8 cellular contexts compared by ENCODE assay signal in the genomic region with DNA sequence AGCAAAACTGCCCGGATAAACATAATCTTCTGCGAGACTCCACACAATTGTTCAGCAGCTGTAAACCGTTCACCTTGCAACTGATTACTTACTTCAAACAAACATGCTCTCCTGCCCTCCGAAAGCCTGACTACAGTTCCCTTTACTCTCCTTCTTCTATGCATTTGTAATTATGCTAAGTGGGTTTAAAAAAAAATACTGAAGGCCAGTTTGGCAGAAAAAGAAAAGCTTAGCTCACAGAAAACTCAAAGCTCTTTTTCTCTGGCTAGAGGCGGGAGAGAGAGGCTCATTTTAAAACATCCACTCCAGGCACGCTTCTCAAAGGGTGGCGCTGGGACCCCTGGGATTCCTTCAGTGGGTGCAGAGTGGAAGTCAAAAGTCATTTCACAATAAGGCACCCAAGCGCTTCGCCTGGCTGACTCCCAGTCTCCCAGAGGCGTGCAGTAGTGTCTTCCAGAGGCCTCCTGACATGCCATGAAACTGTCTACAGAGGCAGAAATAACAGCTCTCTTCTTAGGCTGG. TPM values are rescaled to one million over a fixed set of nuclear protein-coding genes. Genes with fewer than 3 reads are reported as not detected.
DNase-seq lines count a peak whose midpoint lies in the region; FAIRE-seq and TF ChIP-seq lines count a peak whose summit lies in the region.

No MANE protein-coding gene starts in this region.

- H3K4me3 ChIP-seq in cardiac muscle cell = peak overlapping the region; percentile 58
- H3K4me3 ChIP-seq in rectal smooth muscle tissue (ENCODE audit: low read length) = peak overlapping the region; percentile 60

- no peak for TF ChIP-seq CTCF in cardiac muscle cell (IDR thresholded peaks at IDR 0.05; ENCODE audit: low read depth, low read length)

- FAIRE-seq in GM12892 (lab: Jason Lieb, UNC) (peak; percentile 89), urothelium cell line (lab: Jason Lieb, UNC) (no peak)

- H3K27ac ChIP-seq in cardiac muscle cell (peak overlapping the region; percentile 89), rectal smooth muscle tissue (ENCODE audit: low read depth, low read length) (peak overlapping the region; percentile 53)

- H3K4me1 ChIP-seq in cardiac muscle cell (ENCODE audit: low read depth) = peaks cover 18% of the 10 kb centered on the region
- H3K4me1 ChIP-seq in rectal smooth muscle tissue (ENCODE audit: control insufficient read depth, insufficient read depth, low read length) = peaks cover 13% of the 10 kb centered on the region

- H3K36me3 Mint-ChIP-seq in activated T-helper 1 cell treated with anti-CD3 and anti-CD28 coated beads, Interleukin-12 subunit alpha, Interleukin-12 subunit beta, Interleukin-2, Interleukin-4 antibody, amounts not matched to agents 30 ng/mL and 10 ng/mL and 1 ng/mL, durations not matched to agents 14 hours and 24 hours and 36 hours (ENCODE audit: low read depth) = peaks cover 9% of the 10 kb centered on the region

- peak overlapping the region; percentile 88 for H3K4me3 Mint-ChIP-seq in activated T-helper 1 cell treated with anti-CD3 and anti-CD28 coated beads, Interleukin-12 subunit alpha, Interleukin-12 subunit beta, Interleukin-2, Interleukin-4 antibody, amounts not matched to agents 30 ng/mL and 10 ng/mL and 1 ng/mL, durations not matched to agents 14 hours and 24 hours and 36 hours

- H3K9me3 Mint-ChIP-seq in activated T-helper 1 cell treated with anti-CD3 and anti-CD28 coated beads, Interleukin-12 subunit alpha, Interleukin-12 subunit beta, Interleukin-2, Interleukin-4 antibody, amounts not matched to agents 30 ng/mL and 10 ng/mL and 1 ng/mL, durations not matched to agents 14 hours and 24 hours and 36 hours = no peaks in the 10 kb centered on the region

- no peak for DNase-seq in GM12892 (ENCODE audit: insufficient read length)
- no peak for DNase-seq in activated T-helper 1 cell treated with anti-CD3 and anti-CD28 coated beads, Interleukin-12 subunit alpha, Interleukin-12 subunit beta, Interleukin-2, Interleukin-4 antibody, amounts not matched to agents 30 ng/mL and 10 ng/mL and 1 ng/mL, durations not matched to agents 14 hours and 24 hours and 36 hours (ENCODE audit: low spot score)
- peak; percentile 17 to 40 for DNase-seq in cardiac muscle cell (ENCODE audit: low read depth in 1 of 2, low spot score in 1 of 2)
- DNase-seq in NCI-H1930 (lab: John Stamatoyannopoulos, UW) = no peak
- no peak for DNase-seq in NCI-H187 (lab: John Stamatoyannopoulos, UW)
- no peak for DNase-seq in urothelium cell line (ENCODE audit: low spot score)
- DNase-seq in NCI-H1105 treated with DMSO at 0.1 percent for 48 hours (lab: John Stamatoyannopoulos, UW) = no peak

- peaks cover 27% of the 10 kb centered on the region for H3K4me1 Mint-ChIP-seq in activated T-helper 1 cell treated with anti-CD3 and anti-CD28 coated beads, Interleukin-12 subunit alpha, Interleukin-12 subunit beta, Interleukin-2, Interleukin-4 antibody, amounts not matched to agents 30 ng/mL and 10 ng/mL and 1 ng/mL, durations not matched to agents 14 hours and 24 hours and 36 hours (ENCODE audit: low read depth)

- H3K36me3 ChIP-seq in cardiac muscle cell = no peaks in the 10 kb centered on the region
- H3K36me3 ChIP-seq in rectal smooth muscle tissue (ENCODE audit: control insufficient read depth, insufficient read depth, low read length) = no peaks in the 10 kb centered on the region

- no peaks in the 10 kb centered on the region for H3K27me3 Mint-ChIP-seq in activated T-helper 1 cell treated with anti-CD3 and anti-CD28 coated beads, Interleukin-12 subunit alpha, Interleukin-12 subunit beta, Interleukin-2, Interleukin-4 antibody, amounts not matched to agents 30 ng/mL and 10 ng/mL and 1 ng/mL, durations not matched to agents 14 hours and 24 hours and 36 hours (ENCODE audit: insufficient read depth)

- no peaks in the 10 kb centered on the region for H3K9me3 ChIP-seq in cardiac muscle cell (ENCODE audit: low read depth)

- peak overlapping the region; percentile 1 for H3K9ac ChIP-seq in rectal smooth muscle tissue (ENCODE audit: low read length)

- H3K27me3 ChIP-seq in cardiac muscle cell (no peaks in the 10 kb centered on the region), rectal smooth muscle tissue (ENCODE audit: control insufficient read depth, insufficient read depth, low read length) (no peaks in the 10 kb centered on the region)

- intact Hi-C loops in activated T-helper 1 cell treated with anti-CD3 and anti-CD28 coated beads, Interleukin-12 subunit alpha, Interleukin-12 subunit beta, Interleukin-2, Interleukin-4 antibody, amounts not matched to agents 30 ng/mL and 10 ng/mL and 1 ng/mL, durations not matched to agents 14 hours and 24 hours and 36 hours (cut with micrococcal nuclease) = no loop called here

- peak overlapping the region; percentile 82 for H3K27ac Mint-ChIP-seq in activated T-helper 1 cell treated with anti-CD3 and anti-CD28 coated beads, Interleukin-12 subunit alpha, Interleukin-12 subunit beta, Interleukin-2, Interleukin-4 antibody, amounts not matched to agents 30 ng/mL and 10 ng/mL and 1 ng/mL, durations not matched to agents 14 hours and 24 hours and 36 hours

- TF ChIP-seq POLR2A in GM12892 (IDR thresholded peaks at IDR 0.05; ENCODE audit: low read depth, low read length) = no peak

RNA-seq across cellular contexts. Expression of gene DHRSX, which starts 1.9 kb away (rescaled TPM):
- polyA plus RNA-seq in GM12892 (2012; ENCODE audit: missing spikeins) = 16.3 TPM
- 26.3 and 27.4 TPM in 2 replicates for total RNA-seq in activated T-helper 1 cell treated with anti-CD3 and anti-CD28 coated beads, Interleukin-12 subunit alpha, Interleukin-12 subunit beta, Interleukin-2, Interleukin-4 antibody, amounts not matched to agents 30 ng/mL and 10 ng/mL and 1 ng/mL, durations not matched to agents 14 hours and 24 hours and 36 hours
- 13.0 and 20.4 TPM in 2 replicates for total RNA-seq in cardiac muscle cell
- 33.4 and 52.1 TPM in 2 replicates for polyA plus RNA-seq in cardiac muscle cell

RNA-seq across cellular contexts. Expression of gene ZBED1, which starts 1.9 kb away (rescaled TPM):
- 21.2 TPM for polyA plus RNA-seq in GM12892 (2012; ENCODE audit: missing spikeins)
- 39.8 and 41.6 TPM in 2 replicates for total RNA-seq in activated T-helper 1 cell treated with anti-CD3 and anti-CD28 coated beads, Interleukin-12 subunit alpha, Interleukin-12 subunit beta, Interleukin-2, Interleukin-4 antibody, amounts not matched to agents 30 ng/mL and 10 ng/mL and 1 ng/mL, durations not matched to agents 14 hours and 24 hours and 36 hours
- total RNA-seq in cardiac muscle cell = 29.3 and 32.3 TPM in 2 replicates
- 15.6 and 21.0 TPM in 2 replicates for polyA plus RNA-seq in cardiac muscle cell

Comparison
In these comparisons a context has a peak if more than half of its experiments do, and no peak if none do; other contexts are left out.
1. DNase-seq: peak in cardiac muscle cell (2 of 2); none in GM12892 (single experiment), activated T-helper 1 cell treated with anti-CD3 and anti-CD28 coated beads, Interleukin-12 subunit alpha, Interleukin-12 subunit beta, Interleukin-2, Interleukin-4 antibody, amounts not matched to agents 30 ng/mL and 10 ng/mL and 1 ng/mL, durations not matched to agents 14 hours and 24 hours and 36 hours (single experiment), NCI-H1930 (0 of 2), NCI-H187 (0 of 2), urothelium cell line (single experiment) and NCI-H1105 treated with DMSO at 0.1 percent for 48 hours (single experiment).